Comparison of ENCODE assay signal across 8 cellular contexts in genomic region chr18:15197338-15198115, GRCh38.
DNase-seq lines count a peak whose midpoint lies in the region; ATAC-seq, FAIRE-seq and TF ChIP-seq lines count a peak whose summit lies in the region.
"Not testable (repeated sequence)": the region's sequence is repeated elsewhere in the genome, so short reads cannot be mapped to it uniquely, and the experiment has no call there.

No MANE protein-coding gene starts in this region.

- H2AFZ ChIP-seq in SK-N-SH (ENCODE audit: low read depth) (0 out of 2 replicates have a peak overlapping the region, but pooled peaks have one; percentile 46), mammary epithelial cell (ENCODE audit: low read depth, low read length) (peak overlapping the region; percentile 33)

- not testable (repeated sequence) for TF ChIP-seq POLR2A in heart left ventricle (IDR thresholded peaks at IDR 0.05); right lobe of liver (IDR thresholded peaks at IDR 0.05); prostate gland (IDR thresholded peaks at IDR 0.05)

- not testable (repeated sequence) for BruUV-seq in mammary epithelial cell (replicated peaks; lab: Mats Ljungman, UMichigan)

- not testable (repeated sequence) for H3K36me3 Mint-ChIP-seq in type B pancreatic cell

- not testable (repeated sequence) for H3K27ac Mint-ChIP-seq in type B pancreatic cell

- peak; percentile 22 for DNase-seq in Ammon's horn (ENCODE audit: low spot score)
- DNase-seq in HTR-8/SVneo (ENCODE audit: insufficient read length, low spot score), result peak; percentile 1
- peak; percentile 5 for DNase-seq in SK-N-SH
- peak; percentile 0 for DNase-seq in mammary epithelial cell
- peak in 3 of 5 donors; percentile 26 to 66 (median 29) for DNase-seq in heart left ventricle
- DNase-seq in right lobe of liver, result peak in 2 of 3 donors; percentile 16 to 58
- DNase-seq in prostate gland (ENCODE audit: low spot score), result not testable (repeated sequence)
- DNase-seq in type B pancreatic cell (ENCODE audit: extremely low spot score, unreplicated experiment), result peak; percentile 63

- H3K36me3 ChIP-seq in SK-N-SH (replicated peaks in 1 of 2; ENCODE audit: control insufficient read depth in 1 of 2, insufficient read depth in 2 of 2, low read length in 1 of 2); mammary epithelial cell (ENCODE audit: insufficient read depth, low read length); heart left ventricle; right lobe of liver; prostate gland: not testable (repeated sequence)

- not testable (repeated sequence) for FAIRE-seq in HTR-8/SVneo (lab: Jason Lieb, UNC)

- not testable (repeated sequence) for H3K9me3 ChIP-seq in SK-N-SH; mammary epithelial cell (replicated peaks; ENCODE audit: insufficient read depth, low read length); right lobe of liver; prostate gland
- H3K9me3 ChIP-seq in heart left ventricle, result peaks cover 0 to 12% (median 0%) of the 10 kb centered on the region in 12 donors

- H4K20me1 ChIP-seq in SK-N-SH (ENCODE audit: insufficient read depth); mammary epithelial cell (ENCODE audit: insufficient read depth, low read length): not testable (repeated sequence)

- H3F3A ChIP-seq in SK-N-SH (replicated peaks; ENCODE audit: insufficient read depth), result not testable (repeated sequence)

- CTCF ChIA-PET in SK-N-SH (lab: Yijun Ruan, JAX); mammary epithelial cell (lab: Charles Lee; ENCODE audit: low non-redundant PET): not testable (repeated sequence)

- H3K27me3 Mint-ChIP-seq in type B pancreatic cell, result not testable (repeated sequence)

- intact Hi-C loops in mammary epithelial cell (cut with micrococcal nuclease); heart left ventricle (cut with DNase I); right lobe of liver (cut with DNase I); prostate gland (cut with DNase I): not testable (repeated sequence)

- POLR2A ChIA-PET in SK-N-SH (lab: Yijun Ruan, JAX), result not testable (repeated sequence)

- H3K4me1 Mint-ChIP-seq in type B pancreatic cell (ENCODE audit: unreplicated experiment), result not testable (repeated sequence)

- peaks cover 15% of the 10 kb centered on the region for H3K27me3 ChIP-seq in SK-N-SH (ENCODE audit: insufficient read depth)
- not testable (repeated sequence) for H3K27me3 ChIP-seq in mammary epithelial cell (ENCODE audit: insufficient read depth, low read length); right lobe of liver; prostate gland (replicated peaks; ENCODE audit: insufficient read depth)
- H3K27me3 ChIP-seq in heart left ventricle, result peaks cover 0 to 26% (median 11%) of the 10 kb centered on the region in 9 donors

- H3K4me3 ChIP-seq in SK-N-SH (ENCODE audit: low read depth in 2 of 2, low read length in 1 of 2), result peak overlapping the region; percentile 19 to 39; a peak in 3 of 4 replicates
- peak overlapping the region in 2 of 3 experiments; percentile 18 to 22 for H3K4me3 ChIP-seq in mammary epithelial cell (replicated peaks in 1 of 3; ENCODE audit: insufficient read depth in 1 of 3, low read depth in 2 of 3, low read length in 3 of 3)
- H3K4me3 ChIP-seq in heart left ventricle, result peak overlapping the region; percentile 2 to 54 (median 36)
- H3K4me3 ChIP-seq in right lobe of liver, result peak overlapping the region in 1 of 3 donors; percentile 29
- peak overlapping the region; percentile 22 to 25 for H3K4me3 ChIP-seq in prostate gland

- not testable (repeated sequence) for H3K9ac ChIP-seq in SK-N-SH; mammary epithelial cell (ENCODE audit: insufficient read depth, low read length)

- ATAC-seq in heart left ventricle, result not testable (repeated sequence)
- ATAC-seq in right lobe of liver, result peak in 1 of 4 donors; percentile 39

- H3K9me3 Mint-ChIP-seq in type B pancreatic cell, result not testable (repeated sequence)

- WGBS in SK-N-SH (ENCODE audit: low lambda C conversion rate), result 12% methylated on average over 44 of the region's 58 CpGs
- 28% methylated on average over 3 of the region's 58 CpGs for WGBS in mammary epithelial cell (ENCODE audit: low coverage, missing lambda C conversion rate)
- WGBS in heart left ventricle, 4 donors, result 8 to 17% (median 13%) methylated on average over 52 to 58 of the region's 58 CpGs
- WGBS in right lobe of liver (ENCODE audit: insufficient coverage, low coverage, low lambda C conversion rate, missing lambda C conversion rate), result 8% methylated on average over 38 of the region's 58 CpGs
- 3% methylated on average over 50 of the region's 58 CpGs for WGBS in prostate gland

- TF ChIP-seq CTCF in SK-N-SH (IDR thresholded peaks at IDR 0.05); mammary epithelial cell (conservative IDR thresholded peaks at IDR 0.05 in 1 of 2, IDR thresholded peaks at IDR 0.05 in 1 of 2; ENCODE audit: extremely low read depth in 1 of 2, insufficient read depth in 1 of 2, low read depth in 1 of 2, low read length in 2 of 2); heart left ventricle (IDR thresholded peaks at IDR 0.05); right lobe of liver (IDR thresholded peaks at IDR 0.05); prostate gland (IDR thresholded peaks at IDR 0.05); type B pancreatic cell (conservative IDR thresholded peaks at IDR 0.05): not testable (repeated sequence)

- not testable (repeated sequence) for TF ChIP-seq EP300 in SK-N-SH (IDR thresholded peaks at IDR 0.05; ENCODE audit: borderline replicate concordance in 1 of 2, low read depth in 1 of 2, low read length in 1 of 2)

- H3K9me2 ChIP-seq in SK-N-SH, result not testable (repeated sequence)

- in situ Hi-C loops in mammary epithelial cell (cut with MboI; ENCODE audit: low sequenced_read_pairs in 2 of 2), result not testable (repeated sequence)

- H3K4me1 ChIP-seq in SK-N-SH (ENCODE audit: control insufficient read depth in 1 of 2, insufficient read depth in 2 of 2, low read depth in 1 of 2, low read length in 1 of 2); mammary epithelial cell (ENCODE audit: insufficient read depth, low read length); heart left ventricle; right lobe of liver; prostate gland (replicated peaks): not testable (repeated sequence)

- H3K27ac ChIP-seq in SK-N-SH (ENCODE audit: low read depth in 2 of 2, low read length in 1 of 2); mammary epithelial cell (ENCODE audit: insufficient read depth, low read depth, low read length); right lobe of liver; prostate gland: not testable (repeated sequence)
- peak overlapping the region in 1 of 12 donors; percentile 29 for H3K27ac ChIP-seq in heart left ventricle

- not testable (repeated sequence) for TF ChIP-seq RAD21 in SK-N-SH (IDR thresholded peaks at IDR 0.05; ENCODE audit: low read length)

- dilution Hi-C loops in mammary epithelial cell (cut with HindIII; ENCODE audit: low sequenced_read_pairs), result not testable (repeated sequence)

- H3K4me2 ChIP-seq in SK-N-SH (peak overlapping the region; percentile 60; the same call in 1 of the 2 replicates), mammary epithelial cell (ENCODE audit: insufficient read depth, low read depth, low read length) (peak overlapping the region; percentile 49)

- not testable (repeated sequence) for H3K4me3 Mint-ChIP-seq in type B pancreatic cell

- H3K79me2 ChIP-seq in SK-N-SH (ENCODE audit: insufficient read depth); mammary epithelial cell (ENCODE audit: insufficient read depth, low read length): not testable (repeated sequence)
